19 cellular contexts compared by ENCODE assay signal in the genomic region with DNA sequence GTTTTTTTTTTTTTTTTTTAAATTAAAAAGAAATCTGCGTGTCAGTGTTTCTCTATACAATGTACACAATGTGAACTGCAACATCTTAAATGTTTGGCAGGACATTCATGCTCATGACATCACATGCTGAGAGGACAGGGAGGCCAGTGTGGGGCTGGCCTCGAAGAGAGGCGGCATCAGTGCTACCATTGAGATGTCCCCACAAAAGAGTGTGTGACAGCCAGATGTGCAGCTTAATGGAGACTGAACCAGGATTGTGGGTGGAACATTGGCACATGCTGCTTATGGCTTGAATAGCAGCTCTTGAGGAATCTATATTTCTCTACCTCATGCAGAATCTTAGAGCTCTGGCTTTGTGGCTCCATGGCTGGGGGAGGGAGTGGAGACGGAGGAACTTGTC. TPM values are rescaled to one million over a fixed set of nuclear protein-coding genes. Genes with fewer than 3 reads are reported as not detected.
DNase-seq lines count a peak whose midpoint lies in the region; ATAC-seq and TF ChIP-seq lines count a peak whose summit lies in the region.
"Had no signal": no experiment of that assay in that cellular context is flagged by ENCODE, and none has a peak within 500 bp of the region (broad histone marks: within the 10 kb centered on the region; RNA-seq: fewer than 3 reads in every experiment).

No MANE protein-coding gene starts in this region.

- H3K36me3 ChIP-seq in stomach, result no peaks in the 10 kb centered on the region
- H3K36me3 ChIP-seq: BLaER1 treated with 17β-estradiol and CSF1 and Interleukin-3, amounts not matched to agents 10 nM and 100 nM; Peyer's patch had no signal

- H3K27me3 ChIP-seq in layer of hippocampus (ENCODE audit: control insufficient read depth, insufficient read depth, low read length) (no peaks in the 10 kb centered on the region), stomach (no peaks in the 10 kb centered on the region)
- H3K27me3 ChIP-seq: BLaER1 treated with 17β-estradiol and CSF1 and Interleukin-3, amounts not matched to agents 10 nM and 100 nM; Peyer's patch had no signal

- intact Hi-C loops in stomach (cut with DNase I; ENCODE audit: low total_unique reads), result no loop called here

- no peaks in the 10 kb centered on the region for H3K9me3 Mint-ChIP-seq in activated naive CD8-positive, alpha-beta T cell treated with anti-CD3 and anti-CD28 coated beads, Interleukin-2, amount 50 U/mL, for 24 hours
- no peaks in the 10 kb centered on the region for H3K9me3 Mint-ChIP-seq in activated naive CD8-positive, alpha-beta T cell treated with anti-CD3 and anti-CD28 coated beads for 36 hours
- H3K9me3 Mint-ChIP-seq: IgD-negative memory B cell had no signal

- H3K27ac Mint-ChIP-seq in activated naive CD8-positive, alpha-beta T cell treated with anti-CD3 and anti-CD28 coated beads, Interleukin-2, amount 50 U/mL, for 24 hours, result no peak overlapping the region
- no peak overlapping the region for H3K27ac Mint-ChIP-seq in activated naive CD8-positive, alpha-beta T cell treated with anti-CD3 and anti-CD28 coated beads for 36 hours
- H3K27ac Mint-ChIP-seq: IgD-negative memory B cell had no signal

- TF ChIP-seq CTCF in stomach (IDR thresholded peaks at IDR 0.05), result no peak

- no peak for DNase-seq in activated naive CD8-positive, alpha-beta T cell treated with anti-CD3 and anti-CD28 coated beads, Interleukin-2, amount 50 U/mL, for 24 hours
- DNase-seq in activated naive CD8-positive, alpha-beta T cell treated with anti-CD3 and anti-CD28 coated beads for 36 hours, result no peak
- DNase-seq in pons (ENCODE audit: low spot score) (peak; percentile 98), HCEC 1CT (no peak), stomach (no peak)
- DNase-seq: 8988T, DMS 273 treated with DMSO at 0.1 percent for 48 hours, EL, H7, NCI-H1417, NCI-H1930, NCI-H510A, Peyer's patch, Right ventricle myocardium superior had no signal

- no peak for TF ChIP-seq POLR2A in stomach (IDR thresholded peaks at IDR 0.05)

- H3K9me3 ChIP-seq in stomach, result no peaks in the 10 kb centered on the region
- H3K9me3 ChIP-seq: BLaER1 treated with 17β-estradiol and CSF1 and Interleukin-3, amounts not matched to agents 10 nM and 100 nM; Peyer's patch had no signal

- peaks cover 8% of the 10 kb centered on the region for H3K27me3 Mint-ChIP-seq in activated naive CD8-positive, alpha-beta T cell treated with anti-CD3 and anti-CD28 coated beads, Interleukin-2, amount 50 U/mL, for 24 hours
- peaks cover 33% of the 10 kb centered on the region for H3K27me3 Mint-ChIP-seq in activated naive CD8-positive, alpha-beta T cell treated with anti-CD3 and anti-CD28 coated beads for 36 hours

- peaks cover 26% of the 10 kb centered on the region for H3K4me1 Mint-ChIP-seq in activated naive CD8-positive, alpha-beta T cell treated with anti-CD3 and anti-CD28 coated beads, Interleukin-2, amount 50 U/mL, for 24 hours
- H3K4me1 Mint-ChIP-seq in activated naive CD8-positive, alpha-beta T cell treated with anti-CD3 and anti-CD28 coated beads for 36 hours, result peaks cover 23% of the 10 kb centered on the region
- H3K4me1 Mint-ChIP-seq: IgD-negative memory B cell had no signal

- no peaks in the 10 kb centered on the region for H3K36me3 Mint-ChIP-seq in activated naive CD8-positive, alpha-beta T cell treated with anti-CD3 and anti-CD28 coated beads, Interleukin-2, amount 50 U/mL, for 24 hours (ENCODE audit: low read depth)
- H3K36me3 Mint-ChIP-seq in activated naive CD8-positive, alpha-beta T cell treated with anti-CD3 and anti-CD28 coated beads for 36 hours, result no peaks in the 10 kb centered on the region

- 74 to 84% (median 79%) methylated on average over 4 of the region's 4 CpGs for WGBS in stomach, 5 donors

- TF ChIP-seq EP300 in stomach (IDR thresholded peaks at IDR 0.05), result no peak

- H3K27ac ChIP-seq in layer of hippocampus (ENCODE audit: low read depth, low read length) (peak overlapping the region; percentile 78), stomach (no peak overlapping the region)
- H3K27ac ChIP-seq: BLaER1 treated with 17β-estradiol and CSF1 and Interleukin-3, amounts not matched to agents 10 nM and 100 nM; Peyer's patch had no signal

- peak; percentile 17 for ATAC-seq in activated naive CD8-positive, alpha-beta T cell treated with anti-CD3 and anti-CD28 coated beads, Interleukin-2, amount 50 U/mL, for 24 hours
- no peak for ATAC-seq in esophagus mucosa
- ATAC-seq in HG03460 (IDR thresholded peaks at IDR 0.05; ENCODE audit: unreplicated experiment), result no peak

- no peak overlapping the region for H3K4me3 Mint-ChIP-seq in activated naive CD8-positive, alpha-beta T cell treated with anti-CD3 and anti-CD28 coated beads, Interleukin-2, amount 50 U/mL, for 24 hours
- no peak overlapping the region for H3K4me3 Mint-ChIP-seq in activated naive CD8-positive, alpha-beta T cell treated with anti-CD3 and anti-CD28 coated beads for 36 hours

- no peaks in the 10 kb centered on the region for H3K4me1 ChIP-seq in stomach
- H3K4me1 ChIP-seq: BLaER1 treated with 17β-estradiol and CSF1 and Interleukin-3, amounts not matched to agents 10 nM and 100 nM; Peyer's patch had no signal

- H3K4me3 ChIP-seq in stomach, result no peak overlapping the region
- H3K4me3 ChIP-seq: BLaER1 treated with 17β-estradiol and CSF1 and Interleukin-3, amounts not matched to agents 10 nM and 100 nM; Peyer's patch had no signal

RNA-seq across cellular contexts. Expression of a gene that starts 18.5 kb away (rescaled TPM):
- total RNA-seq in activated naive CD8-positive, alpha-beta T cell treated with anti-CD3 and anti-CD28 coated beads for 36 hours, result not detected
- total RNA-seq in esophagus mucosa, result 1.2 TPM
- 10 to 100 TPM in 2 of 5 donors, 1 to 10 TPM in 1, not detected in 2; 7.0 to 13.0 (median 11.9) TPM for total RNA-seq in stomach
- 1 to 10 TPM in 2 of 3 donors, under 1 TPM in 1; 1.00 to 1.7 (median 1.3) TPM for polyA plus RNA-seq in stomach
- polyA plus RNA-seq: IgD-negative memory B cell had no signal
